In the genomic region with DNA sequence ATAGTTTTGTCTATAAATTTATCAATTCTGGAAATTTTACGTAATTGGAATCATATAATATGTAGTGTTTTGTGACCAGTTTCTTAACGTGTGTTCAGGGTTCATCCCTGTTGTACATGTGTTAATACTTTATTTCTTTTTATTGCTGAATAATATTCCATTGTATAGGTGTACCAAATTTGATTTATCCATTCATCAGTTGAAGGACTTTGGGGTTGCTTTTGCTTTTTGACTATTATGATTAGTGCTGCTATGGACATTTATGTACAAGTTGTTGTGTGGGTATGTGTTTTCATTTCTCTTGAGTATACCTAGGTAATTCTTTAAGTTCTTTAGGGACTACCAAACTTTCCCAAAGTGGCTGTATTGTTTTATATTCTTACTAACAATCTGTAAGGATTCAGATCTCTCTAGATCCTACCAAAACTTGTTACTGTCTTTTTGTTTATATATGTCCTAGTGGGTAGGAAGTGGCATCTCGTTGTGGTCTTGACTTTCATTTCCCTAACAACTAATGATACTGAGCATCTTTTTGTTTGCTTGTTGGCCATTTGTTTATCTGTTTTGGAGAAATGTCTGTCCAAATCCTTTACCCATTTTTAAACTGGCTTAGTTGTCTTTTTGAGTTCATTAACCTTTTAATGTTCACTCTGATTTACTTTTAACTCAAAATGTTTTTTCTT, we compare ENCODE assay signal across 13 cellular contexts. TPM values are rescaled to one million over a fixed set of nuclear protein-coding genes. Genes with fewer than 3 reads are reported as not detected.
DNase-seq lines count a peak whose midpoint lies in the region; ATAC-seq lines count a peak whose summit lies in the region.
"Had no signal": no experiment of that assay in that cellular context is flagged by ENCODE, and none has a peak within 500 bp of the region (broad histone marks: within the 10 kb centered on the region; RNA-seq: fewer than 3 reads in every experiment).

No MANE protein-coding gene starts in this region.

- no peak overlapping the region for H2AFZ ChIP-seq in ACC112 (ENCODE audit: low read length, unreplicated experiment)

- no peaks in the 10 kb centered on the region for H3K36me3 ChIP-seq in ACC112 (ENCODE audit: insufficient read depth, low read length)

- H3K9me3 Mint-ChIP-seq in activated T-helper 17 cell treated with anti-CD3 and anti-CD28 coated beads, Interleukin-2, amount 50 U/mL, for 72 hours, result no peaks in the 10 kb centered on the region

- peak overlapping the region; percentile 83 for H3K27ac ChIP-seq in ACC112 (ENCODE audit: low read depth, low read length)
- H3K27ac ChIP-seq: testis had no signal

- no peaks in the 10 kb centered on the region for H3K27me3 Mint-ChIP-seq in activated T-helper 17 cell treated with anti-CD3 and anti-CD28 coated beads, Interleukin-2, amount 50 U/mL, for 72 hours

- ATAC-seq in GM18907 (IDR thresholded peaks at IDR 0.05; ENCODE audit: unreplicated experiment) (peak; percentile 90), HG02588 (IDR thresholded peaks at IDR 0.05; ENCODE audit: unreplicated experiment) (peak; percentile 67), HG03520 (IDR thresholded peaks at IDR 0.05; ENCODE audit: unreplicated experiment) (peak; percentile 73)
- ATAC-seq in activated T-helper 17 cell treated with anti-CD3 and anti-CD28 coated beads, Interleukin-2, amount 50 U/mL, for 72 hours (replicated peaks), result no peak
- ATAC-seq: activated CD4-positive, CD25-positive, alpha-beta regulatory T cell treated with anti-CD3 and anti-CD28 coated beads, Interleukin-2, amount 50 U/mL, for 24 hours had no signal

- peaks cover 94% of the 10 kb centered on the region for H3K79me2 ChIP-seq in ACC112 (ENCODE audit: control insufficient read depth, insufficient read depth, low read length, unreplicated experiment)

- H3K4me3 Mint-ChIP-seq in activated T-helper 17 cell treated with anti-CD3 and anti-CD28 coated beads, Interleukin-2, amount 50 U/mL, for 72 hours, result no peak overlapping the region

- H3K4me1 ChIP-seq in ACC112 (ENCODE audit: control insufficient read depth, insufficient read depth, low read length, unreplicated experiment), result peaks cover 13% of the 10 kb centered on the region
- H3K4me1 ChIP-seq: testis had no signal

- H3K36me3 Mint-ChIP-seq in activated T-helper 17 cell treated with anti-CD3 and anti-CD28 coated beads, Interleukin-2, amount 50 U/mL, for 72 hours (ENCODE audit: low read depth), result peaks cover under 1% of the 10 kb centered on the region

- no peak overlapping the region for H3K27ac Mint-ChIP-seq in activated T-helper 17 cell treated with anti-CD3 and anti-CD28 coated beads, Interleukin-2, amount 50 U/mL, for 72 hours

- H3K4me3 ChIP-seq in ACC112 (ENCODE audit: low read depth, low read length), result peak overlapping the region; percentile 37; the same call in 1 of the 2 replicates
- H3K4me3 ChIP-seq: testis had no signal

- DNase-seq in activated gamma-delta T cell (lab: John Stamatoyannopoulos, UW) (no peak), superior temporal gyrus (ENCODE audit: extremely low spot score) (no peak), NCI-H2107 (lab: John Stamatoyannopoulos, UW) (no peak)
- DNase-seq: activated naive CD4-positive, alpha-beta T cell treated with Interleukin-2 at 50 U/mL for 16 hours; NCI-H524 treated with DMSO at 0.1 percent for 48 hours; SHP77 treated with DMSO at 0.1 percent for 48 hours; testis had no signal

- peaks cover 12% of the 10 kb centered on the region for H3K4me1 Mint-ChIP-seq in activated T-helper 17 cell treated with anti-CD3 and anti-CD28 coated beads, Interleukin-2, amount 50 U/mL, for 72 hours

- H3K27me3 ChIP-seq in ACC112 (ENCODE audit: insufficient read depth, low read length), result no peaks in the 10 kb centered on the region
- H3K27me3 ChIP-seq: testis had no signal

RNA-seq across cellular contexts. Expression of gene VRK1, which starts 14.9 kb away (rescaled TPM):
- total RNA-seq in activated T-helper 17 cell treated with anti-CD3 and anti-CD28 coated beads, Interleukin-2, amount 50 U/mL, for 72 hours, result 10 to 100 TPM; 30.9 to 65.6 TPM
